ENCODE assay signal across 8 cellular contexts in the genomic region with DNA sequence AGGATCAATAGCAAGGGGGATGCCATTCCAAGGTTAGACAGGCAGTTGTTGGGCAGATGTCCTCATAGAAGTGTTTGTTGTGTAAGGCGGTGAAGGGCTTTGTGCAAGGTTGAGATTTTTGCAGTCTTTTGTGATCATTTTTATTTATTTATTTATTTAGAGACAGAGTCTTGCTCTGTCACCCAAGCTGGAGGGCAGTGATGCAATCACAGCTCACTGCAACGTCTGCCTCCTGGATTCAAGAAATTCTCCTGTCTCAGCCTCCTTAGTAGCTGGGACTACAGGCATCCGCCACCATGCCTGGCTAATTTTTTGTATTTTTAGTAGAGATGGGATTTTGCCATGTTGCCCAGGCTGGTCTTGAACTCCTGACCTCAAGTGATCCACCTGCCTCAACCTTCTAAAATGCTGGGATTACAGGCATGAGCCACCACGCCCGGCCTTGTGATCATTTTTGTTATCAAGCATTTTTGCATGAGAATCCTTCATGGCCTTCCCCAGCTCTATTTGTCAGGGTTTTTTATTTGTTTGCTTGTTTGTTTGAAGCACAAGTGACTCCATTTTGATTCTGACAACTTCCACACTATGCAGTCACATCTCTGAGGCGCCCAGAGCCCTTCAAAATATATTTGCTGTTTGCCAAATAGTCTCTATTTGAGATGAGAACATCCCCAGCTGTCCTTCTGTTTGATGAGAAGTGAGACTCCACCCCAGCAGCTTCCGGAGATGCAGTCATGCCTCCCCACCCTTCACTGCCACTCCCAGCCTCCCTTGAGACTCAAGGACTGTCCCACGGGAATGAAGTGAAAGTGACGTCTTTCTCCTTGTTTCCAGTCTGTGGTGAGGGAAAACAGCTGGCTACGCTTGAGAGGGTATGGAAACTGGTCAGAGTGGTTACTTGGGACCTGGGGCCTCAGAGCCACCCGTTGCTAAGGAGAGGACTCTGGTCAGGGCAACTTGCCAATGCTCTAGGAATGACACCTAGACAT. TPM values are rescaled to one million over a fixed set of nuclear protein-coding genes. Genes with fewer than 3 reads are reported as not detected.
A peak's percentile ranks its signal among the peaks of the same experiment; 100 is the strongest.
DNase-seq lines count a peak whose midpoint lies in the region; ATAC-seq lines count a peak whose summit lies in the region.

No MANE protein-coding gene starts in this region.

- H3K4me1 Mint-ChIP-seq in stimulated activated memory B cell treated with anti-CD40 and anti-IgM and Interleukin-4, amounts not matched to agents 10 μg/mL and 1 μg/mL and 100 μg/mL, for 72 hours, result peaks cover 69% of the 10 kb centered on the region

- ATAC-seq in Right ventricle myocardium inferior, result peak; percentile 67
- ATAC-seq in HG02943 (IDR thresholded peaks at IDR 0.05; ENCODE audit: low read depth, unreplicated experiment), result peak; percentile 47
- peak; percentile 91 for ATAC-seq in stimulated activated memory B cell treated with anti-CD40 and anti-IgM and Interleukin-4, amounts not matched to agents 10 μg/mL and 1 μg/mL and 100 μg/mL, for 72 hours
- ATAC-seq in HG03439 (IDR thresholded peaks at IDR 0.05; ENCODE audit: unreplicated experiment), result no peak

- peak overlapping the region; percentile 79 for H3K27ac Mint-ChIP-seq in stimulated activated memory B cell treated with anti-CD40 and anti-IgM and Interleukin-4, amounts not matched to agents 10 μg/mL and 1 μg/mL and 100 μg/mL, for 72 hours

- no peaks in the 10 kb centered on the region for H3K27me3 Mint-ChIP-seq in stimulated activated memory B cell treated with anti-CD40 and anti-IgM and Interleukin-4, amounts not matched to agents 10 μg/mL and 1 μg/mL and 100 μg/mL, for 72 hours

- DNase-seq in Right ventricle myocardium inferior (ENCODE audit: missing footprints) (no peak), cardiac septum (ENCODE audit: low spot score) (no peak), NCI-H526 (lab: John Stamatoyannopoulos, UW) (peak; percentile 80 to 82), fibroblast of gingiva (ENCODE audit: low read depth) (peak; percentile 45), cortex of kidney (lab: John Stamatoyannopoulos, UW) (no peak)

- intact Hi-C loops in Right ventricle myocardium inferior (cut with DNase I), result no loop called here
- intact Hi-C loops in cardiac septum (cut with DNase I), result loop anchor here (5.0 to 10.0 kb wide), 2 partner anchors 39 to 497 kb away; a partner anchor contains a TSS

- H3K4me3 Mint-ChIP-seq in stimulated activated memory B cell treated with anti-CD40 and anti-IgM and Interleukin-4, amounts not matched to agents 10 μg/mL and 1 μg/mL and 100 μg/mL, for 72 hours, result no peak overlapping the region

- no peaks in the 10 kb centered on the region for H3K9me3 Mint-ChIP-seq in stimulated activated memory B cell treated with anti-CD40 and anti-IgM and Interleukin-4, amounts not matched to agents 10 μg/mL and 1 μg/mL and 100 μg/mL, for 72 hours

- H3K36me3 Mint-ChIP-seq in stimulated activated memory B cell treated with anti-CD40 and anti-IgM and Interleukin-4, amounts not matched to agents 10 μg/mL and 1 μg/mL and 100 μg/mL, for 72 hours, result peaks cover 20% of the 10 kb centered on the region

RNA-seq across cellular contexts. Expression of a gene that starts 38.0 kb away (rescaled TPM):
- total RNA-seq in Right ventricle myocardium inferior (35.1 TPM), cardiac septum (31.7 TPM)

RNA-seq across cellular contexts. Expression of a gene that starts 38.6 kb away (rescaled TPM):
- 36.4 TPM for total RNA-seq in Right ventricle myocardium inferior
- total RNA-seq in cardiac septum, result 37.0 TPM

RNA-seq across cellular contexts. Expression of a gene that starts 49.7 kb away (rescaled TPM):
- 7.6 TPM for total RNA-seq in Right ventricle myocardium inferior
- 4.6 TPM for total RNA-seq in cardiac septum

Comparison
In these comparisons a context has a peak if more than half of its experiments do, and no peak if none do; other contexts are left out.
1. DNase-seq: peak in NCI-H526 (2 of 2) and fibroblast of gingiva (single experiment); none in Right ventricle myocardium inferior (single experiment), cardiac septum (single experiment) and cortex of kidney (single experiment).